In the genomic region with DNA sequence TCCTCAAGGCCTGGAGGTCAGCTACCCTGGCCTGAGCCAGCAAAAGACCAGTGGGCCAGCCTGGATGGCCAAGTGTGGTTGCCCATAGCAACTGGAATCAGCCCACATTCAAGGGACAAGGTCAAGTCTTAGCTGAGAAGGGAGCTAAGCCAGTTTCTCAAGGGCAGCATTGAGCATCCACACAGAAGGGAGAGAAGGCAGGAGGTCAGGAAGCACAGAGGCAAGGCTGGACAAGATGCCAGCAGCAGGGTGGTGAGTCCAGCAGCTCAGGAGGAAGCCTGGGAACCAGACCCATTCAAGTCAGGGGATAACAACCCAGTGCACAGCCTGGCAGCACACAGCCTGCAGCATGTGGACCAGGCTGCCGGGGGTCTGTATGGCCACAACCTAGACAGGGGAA, we compare ENCODE assay signal across 13 cellular contexts.
"Had no signal": no experiment of that assay in that cellular context is flagged by ENCODE, and none has a peak within 500 bp of the region (broad histone marks: within the 10 kb centered on the region; RNA-seq: fewer than 3 reads in every experiment).

No MANE protein-coding gene starts in this region.

- H3K27me3 ChIP-seq: esophagus muscularis mucosa had no signal

- H3K4me3 ChIP-seq: esophagus muscularis mucosa, left ventricle myocardium inferior had no signal

- H3K4me1 ChIP-seq: esophagus muscularis mucosa had no signal

- H3K27ac ChIP-seq: esophagus muscularis mucosa, left ventricle myocardium inferior had no signal

- ATAC-seq: activated CD4-positive, CD25-positive, alpha-beta regulatory T cell treated with anti-CD3 and anti-CD28 coated beads, Interleukin-2, amount 50 U/mL, for 24 hours; activated T-helper 17 cell treated with anti-CD3 and anti-CD28 coated beads, Interleukin-2, amount 50 U/mL, for 72 hours; stimulated activated naive B cell treated with anti-CD40 and anti-IgM and Interleukin-4, amounts not matched to agents 10 μg/mL and 1 μg/mL and 100 μg/mL, for 72 hours had no signal

- DNase-seq: activated CD4-positive, alpha-beta T cell treated with anti-CD3 and anti-CD28 coated beads, Interleukin-2, amount 50 U/mL, for 48 hours; activated naive CD4-positive, alpha-beta T cell treated with anti-CD3 and anti-CD28 coated beads for 36 hours; cortex of kidney; effector CD4-positive, alpha-beta T cell; left ventricle myocardium inferior; stimulated activated CD4-positive, alpha-beta T cell treated with anti-CD3 and anti-CD28 coated beads, Interleukin-15, amount 100 ng/mL, for 24 hours; stimulated activated CD4-positive, alpha-beta T cell treated with anti-CD3 and anti-CD28 coated beads, Interleukin-4, amount 100 ng/mL, for 1 hour; stimulated activated naive B cell treated with anti-CD40 and anti-IgM and Interleukin-4, amounts not matched to agents 10 μg/mL and 1 μg/mL and 100 μg/mL, for 72 hours; T-helper 9 cell; trophoblast cell had no signal

- H3K36me3 ChIP-seq: esophagus muscularis mucosa, left ventricle myocardium inferior had no signal
